12 cellular contexts compared by ENCODE assay signal in genomic region chr15:87623832-87624231, GRCh38.
DNase-seq lines count a peak whose midpoint lies in the region; ATAC-seq lines count a peak whose summit lies in the region.
"Had no signal": no experiment of that assay in that cellular context is flagged by ENCODE, and none has a peak within 500 bp of the region (broad histone marks: within the 10 kb centered on the region; RNA-seq: fewer than 3 reads in every experiment).

No MANE protein-coding gene starts in this region.

- DNase-seq in NCI-H82 (lab: John Stamatoyannopoulos, UW) = peak; percentile 51
- no peak for DNase-seq in NCI-H82 treated with DMSO at 0.1 percent for 48 hours (lab: John Stamatoyannopoulos, UW; ENCODE audit: unreplicated experiment)
- DNase-seq in Jurkat, Clone E6-1 (ENCODE audit: low read depth, low spot score) = peak; percentile 53
- DNase-seq in SW480 (ENCODE audit: low spot score) = peak; percentile 16
- DNase-seq in kidney tubule cell (ENCODE audit: low spot score) = peak; percentile 21
- DNase-seq in foreskin melanocyte = no peak
- DNase-seq in DMS79 treated with DMSO at 0.1 percent for 48 hours (lab: John Stamatoyannopoulos, UW) = no peak
- DNase-seq: activated B cell treated with CpG ODN at 0.5 μM for 24 hours, heart right ventricle, SHP77 had no signal

- ATAC-seq in HG03378 (IDR thresholded peaks at IDR 0.05; ENCODE audit: unreplicated experiment) = no peak
- ATAC-seq: body of pancreas, heart right ventricle had no signal

- H3K4me3 ChIP-seq in Jurkat, Clone E6-1 (ENCODE audit: low read length) = no peak overlapping the region
- H3K4me3 ChIP-seq: body of pancreas, heart right ventricle had no signal

Comparison
In these comparisons a context has a peak if more than half of its experiments do, and no peak if none do; other contexts are left out.
1. DNase-seq: peak in NCI-H82 (single experiment), Jurkat, Clone E6-1 (single experiment), SW480 (single experiment) and kidney tubule cell (single experiment); none in NCI-H82 treated with DMSO at 0.1 percent for 48 hours (single experiment), foreskin melanocyte (single experiment) and DMS79 treated with DMSO at 0.1 percent for 48 hours (single experiment).